18 cellular contexts compared by ENCODE assay signal in genomic region chr7:68692511-68692910, GRCh38.
"Had no signal": no experiment of that assay in that cellular context is flagged by ENCODE, and none has a peak within 500 bp of the region (broad histone marks: within the 10 kb centered on the region; RNA-seq: fewer than 3 reads in every experiment).

No MANE protein-coding gene starts in this region.

- H3K27me3 ChIP-seq: esophagus muscularis mucosa, sigmoid colon, upper lobe of left lung had no signal

- H3K36me3 ChIP-seq: esophagus muscularis mucosa, heart left ventricle, lower lobe of right lung, sigmoid colon, thoracic aorta, upper lobe of left lung had no signal

- H3K27ac Mint-ChIP-seq: activated naive CD4-positive, alpha-beta T cell treated with anti-CD3 and anti-CD28 coated beads, Interleukin-2, amount 50 U/mL, for 72 hours; activated T-cell treated with anti-CD3 and anti-CD28 coated beads, Interleukin-2, amount 50 U/mL, for 24 hours; activated T-helper 17 cell treated with anti-CD3 and anti-CD28 coated beads, Interleukin-2, amount 50 U/mL, for 72 hours; naive thymus-derived CD4-positive, alpha-beta T cell had no signal

- H3K27ac ChIP-seq: coronary artery, heart left ventricle, lower lobe of right lung, thoracic aorta, upper lobe of left lung had no signal

- H3K36me3 Mint-ChIP-seq: naive thymus-derived CD4-positive, alpha-beta T cell had no signal

- DNase-seq: activated T-cell treated with anti-CD3 and anti-CD28 coated beads, Interleukin-2, amount 50 U/mL, for 24 hours; heart left ventricle; kidney; lower lobe of right lung; naive thymus-derived CD4-positive, alpha-beta T cell; occipital lobe; sigmoid colon; stimulated activated CD4-positive, alpha-beta T cell treated with anti-CD3 and anti-CD28 coated beads, Interleukin-4, amount 100 ng/mL, for 24 hours; stimulated activated naive CD4-positive, alpha-beta T cell treated with Interleukin-2 at 50 U/mL for 16 hours; T-helper 9 cell; upper lobe of left lung had no signal

- H3K4me3 ChIP-seq: coronary artery, esophagus muscularis mucosa, heart left ventricle, lower lobe of right lung, sigmoid colon, thoracic aorta, upper lobe of left lung had no signal

- FAIRE-seq: kidney had no signal

- H3K4me1 ChIP-seq: heart left ventricle, lower lobe of right lung, upper lobe of left lung had no signal

- ATAC-seq: activated naive CD4-positive, alpha-beta T cell treated with anti-CD3 and anti-CD28 coated beads, Interleukin-2, amount 50 U/mL, for 72 hours; activated T-helper 17 cell treated with anti-CD3 and anti-CD28 coated beads, Interleukin-2, amount 50 U/mL, for 72 hours; heart left ventricle; left lobe of liver; lower lobe of right lung; naive thymus-derived CD4-positive, alpha-beta T cell had no signal

- H3K4me3 Mint-ChIP-seq: activated T-cell treated with anti-CD3 and anti-CD28 coated beads, Interleukin-2, amount 50 U/mL, for 24 hours; activated T-helper 17 cell treated with anti-CD3 and anti-CD28 coated beads, Interleukin-2, amount 50 U/mL, for 72 hours; naive thymus-derived CD4-positive, alpha-beta T cell; neural crest cell had no signal

- H3K4me1 Mint-ChIP-seq: activated T-helper 17 cell treated with anti-CD3 and anti-CD28 coated beads, Interleukin-2, amount 50 U/mL, for 72 hours; naive thymus-derived CD4-positive, alpha-beta T cell had no signal

- H3K27me3 Mint-ChIP-seq: activated T-cell treated with anti-CD3 and anti-CD28 coated beads, Interleukin-2, amount 50 U/mL, for 24 hours; activated T-helper 17 cell treated with anti-CD3 and anti-CD28 coated beads, Interleukin-2, amount 50 U/mL, for 72 hours; naive thymus-derived CD4-positive, alpha-beta T cell had no signal

- H3K9me3 ChIP-seq: esophagus muscularis mucosa, lower lobe of right lung, thoracic aorta had no signal
